ENCODE assay signal across 6 cellular contexts in genomic region chr1:149775550-149776147, GRCh38. TPM values are rescaled to one million over a fixed set of nuclear protein-coding genes. Genes with fewer than 3 reads are reported as not detected.
"Had no signal": no experiment of that assay in that cellular context is flagged by ENCODE, and none has a peak within 500 bp of the region (broad histone marks: within the 10 kb centered on the region; RNA-seq: fewer than 3 reads in every experiment).

No MANE protein-coding gene starts in this region.

RNA-seq across cellular contexts. Expression of gene FCGR1A, which starts 6.8 kb away (rescaled TPM):
- total RNA-seq: activated B cell treated with CpG ODN at 0.5 μM for 24 hours; activated naive CD4-positive, alpha-beta T cell treated with anti-CD3 and anti-CD28 coated beads, Interleukin-2, amount 50 U/mL, for 72 hours; activated T-cell treated with anti-CD3 and anti-CD28 coated beads, Interleukin-2, amount 50 U/mL, for 72 hours; naive thymus-derived CD8-positive, alpha-beta T cell; pulmonary artery endothelial cell had no signal
- polyA plus RNA-seq: keratinocyte had no signal
